ENCODE assay signal across 8 cellular contexts in genomic region chr19:19776206-19777008, GRCh38. TPM values are rescaled to one million over a fixed set of nuclear protein-coding genes. Genes with fewer than 3 reads are reported as not detected.
DNase-seq lines count a peak whose midpoint lies in the region; ATAC-seq, FAIRE-seq and TF ChIP-seq lines count a peak whose summit lies in the region.

No MANE protein-coding gene starts in this region.

- H3K27ac Mint-ChIP-seq in memory B cell = peak overlapping the region; percentile 93

- H3K4me1 ChIP-seq in H1 (replicated peaks in 1 of 4; ENCODE audit: control insufficient read depth in 3 of 4, insufficient read depth in 4 of 4, low read length in 3 of 4) = peaks cover 0 to 7% (median 0%) of the 10 kb centered on the region in 4 experiments; a peak in 2 of 7 replicates

- H3K23me2 ChIP-seq in H1 (ENCODE audit: low read depth, low read length) = peaks cover 9% of the 10 kb centered on the region

- no peak overlapping the region for H2BK12ac ChIP-seq in H1 (ENCODE audit: low read depth, low read length)

- H3K27ac ChIP-seq in H1 (ENCODE audit: low read depth, low read length) = peak overlapping the region; percentile 53; the same call in 1 of the 2 replicates

- peak; percentile 98 for DNase-seq in COR-L47 (lab: John Stamatoyannopoulos, UW)
- peak; percentile 99 for DNase-seq in HT1080 (ENCODE audit: low read depth)
- DNase-seq in NOMO-1 (lab: John Stamatoyannopoulos, UW; ENCODE audit: unreplicated experiment in 2 of 2) = peak; percentile 97 to 98
- DNase-seq in activated CD8-positive, alpha-beta memory T cell treated with anti-CD3 and anti-CD28 coated beads for 48 hours (ENCODE audit: low read depth in 2 of 3, low spot score in 2 of 3) = peak; percentile 74 to 80 (median 80)
- peak; percentile 94 to 98 for DNase-seq in H1 (ENCODE audit: low read depth in 1 of 2, low spot score in 2 of 2)
- peak; percentile 85 for DNase-seq in memory B cell (ENCODE audit: low spot score in 2 of 2)
- peak; percentile 86 for DNase-seq in stimulated activated CD8-positive, alpha-beta memory T cell treated with anti-CD3 and anti-CD28 coated beads, Interleukin-12 subunit alpha, Interleukin-12 subunit beta, amount 100 ng/mL, for 1 hour (ENCODE audit: low read depth)

- WGBS in H1 (ENCODE audit: extremely low coverage in 1 of 2, insufficient coverage in 1 of 2, insufficient read length in 1 of 2, insufficient replicate concordance in 2 of 2, low coverage in 1 of 2, low lambda C conversion rate in 2 of 2, missing lambda C conversion rate in 1 of 2), 2 experiments = 1% methylated on average over 36 of the region's 36 CpGs; no CpG with 5 or more reads in 1 of the 2 experiments

- TF ChIP-seq CTCF in H1 (IDR thresholded peaks at IDR 0.05; ENCODE audit: control extremely low read depth in 1 of 3, insufficient read depth in 1 of 3, low read depth in 1 of 3, low read length in 3 of 3) = peak in 1 of 3 experiments; percentile 2; a peak in 1 of 4 replicates

- no peaks in the 10 kb centered on the region for H3K9me3 Mint-ChIP-seq in memory B cell

- no peak overlapping the region for H3K4ac ChIP-seq in H1 (replicated peaks; ENCODE audit: insufficient read length, low read depth, low read length)

- H3K36me3 ChIP-seq in H1 (ENCODE audit: control insufficient read depth in 2 of 4, insufficient read depth in 4 of 4, low read length in 3 of 4) = no peaks in the 10 kb centered on the region

- no peak; a peak in 1 of 4 replicates for TF ChIP-seq RAD21 in H1 (IDR thresholded peaks at IDR 0.05 in 1 of 2, conservative IDR thresholded peaks at IDR 0.05 in 1 of 2; ENCODE audit: low read depth in 2 of 2, low read length in 2 of 2)

- no peaks in the 10 kb centered on the region for H4K20me1 ChIP-seq in H1 (replicated peaks in 1 of 2; ENCODE audit: control insufficient read depth in 1 of 2, insufficient read depth in 2 of 2, low read length in 2 of 2)

- CTCF ChIA-PET in H1 (lab: Charles Lee; ENCODE audit: partially characterized antibody) = interaction anchor here (0.6 to 0.8 kb wide), 4 partner anchors 40 to 840 kb away, joined by 3 to 5 read pairs (median 4); no protein-coding TSS in a partner anchor

- H4K8ac ChIP-seq in H1 (ENCODE audit: extremely low read depth, insufficient read depth, low read length) = peak overlapping the region; percentile 45; the same call in 1 of the 2 replicates

- H3K9ac ChIP-seq in H1 (replicated peaks in 1 of 4; ENCODE audit: extremely low read depth in 1 of 4, low read depth in 3 of 4, low read length in 3 of 4) = peak overlapping the region in 3 of 4 experiments; percentile 62 to 91 (median 69); a peak in 6 of 7 replicates

- peak overlapping the region; percentile 99 for H3K4me3 Mint-ChIP-seq in memory B cell

- POLR2A ChIA-PET in H1 (lab: Charles Lee; ENCODE audit: partially characterized antibody) = interaction anchor here (0.9 to 4.5 kb wide), 11 partner anchors 12 to 180 kb away, joined by 3 to 36 read pairs (median 5); partner anchors contain the start of genes ZNF101, ZNF253 and ZNF93

- ATAC-seq in GM21367 (IDR thresholded peaks at IDR 0.05; ENCODE audit: unreplicated experiment) (peak; percentile 96), memory B cell (ENCODE audit: low read depth) (peak; percentile 99)

- H3K27me3 ChIP-seq in H1 (replicated peaks in 1 of 4; ENCODE audit: control insufficient read depth in 3 of 4, extremely low read depth in 1 of 4, insufficient read depth in 3 of 4, low read length in 3 of 4) = no peaks in the 10 kb centered on the region

- H3K4me1 Mint-ChIP-seq in memory B cell = peaks cover 26% of the 10 kb centered on the region

- peak overlapping the region; percentile 85 for H4K5ac ChIP-seq in H1 (ENCODE audit: insufficient read length, low read depth, low read length)

- peak overlapping the region; percentile 98 for H2AFZ ChIP-seq in H1 (ENCODE audit: low read length)

- H2AK5ac ChIP-seq in H1 (ENCODE audit: low read depth, low read length) = no peak overlapping the region

- H4K91ac ChIP-seq in H1 (replicated peaks; ENCODE audit: insufficient read length, low read length) = no peak overlapping the region

- H3K4me2 ChIP-seq in H1 (ENCODE audit: insufficient read depth in 1 of 2, low read depth in 2 of 2, low read length in 2 of 2) = peak overlapping the region; percentile 85 to 94

- H3K79me2 ChIP-seq in H1 (ENCODE audit: control insufficient read depth in 1 of 2, insufficient read depth in 2 of 2, low read length in 2 of 2) = peaks cover 0 to 12% of the 10 kb centered on the region in 2 experiments; a peak in 2 of 4 replicates

- peak; percentile 91 for FAIRE-seq in H1 (lab: Jason Lieb, UNC)

- no peak for TF ChIP-seq EP300 in H1 (IDR thresholded peaks at IDR 0.05; ENCODE audit: borderline replicate concordance in 1 of 2, low read depth in 2 of 2, low read length in 2 of 2)

- H2BK15ac ChIP-seq in H1 (ENCODE audit: low read length) = 0 out of 2 replicates have a peak overlapping the region, but pooled peaks have one; percentile 61

- peaks cover 5% of the 10 kb centered on the region for H3K36me3 Mint-ChIP-seq in memory B cell

- peak overlapping the region; percentile 91 for H2BK5ac ChIP-seq in H1 (ENCODE audit: low read depth, low read length)

- H3K4me3 ChIP-seq in H1 (ENCODE audit: extremely low read depth in 1 of 4, insufficient read depth in 2 of 4, low read depth in 3 of 4, low read length in 4 of 4) = peak overlapping the region; percentile 79 to 94 (median 91)

- no peaks in the 10 kb centered on the region for H3K9me3 ChIP-seq in H1 (ENCODE audit: insufficient read depth in 2 of 2, low read depth in 1 of 2, low read length in 1 of 2)

- no peaks in the 10 kb centered on the region for H3K27me3 Mint-ChIP-seq in memory B cell

- no peak overlapping the region for H3K56ac ChIP-seq in H1 (replicated peaks; ENCODE audit: insufficient read length, low read depth, low read length)

- no peak overlapping the region for H2BK120ac ChIP-seq in H1 (replicated peaks; ENCODE audit: low read depth, low read length)

- TF ChIP-seq POLR2A in H1 (IDR thresholded peaks at IDR 0.05; ENCODE audit: control extremely low read depth in 1 of 2, low read depth in 2 of 2, low read length in 2 of 2) = peak in 1 of 2 experiments; percentile 64; a peak in 2 of 3 replicates

- H3K23ac ChIP-seq in H1 (ENCODE audit: insufficient read length) = no peak overlapping the region

- H3K79me1 ChIP-seq in H1 (ENCODE audit: low read depth, low read length) = no peaks in the 10 kb centered on the region; the same call in none of the 2 replicates

- H3K14ac ChIP-seq in H1 (ENCODE audit: insufficient read length) = peak overlapping the region; percentile 13

- 0 out of 2 replicates have a peak overlapping the region, but pooled peaks have one; percentile 54 for H3K18ac ChIP-seq in H1 (ENCODE audit: extremely low read depth, low read length)

- H2BK20ac ChIP-seq in H1 (ENCODE audit: low read length) = no peak overlapping the region

TF ChIP-seq in H1, 55 proteins besides CTCF, POLR2A, EP300 and RAD21 (continues in another document):
- peak; percentile 74 for TF ChIP-seq TAF1 (IDR thresholded peaks at IDR 0.05; ENCODE audit: low read depth, low read length)
- peak; percentile 72 for TF ChIP-seq ASH2L (IDR thresholded peaks at IDR 0.05; ENCODE audit: low read length)
- TF ChIP-seq RXRA (IDR thresholded peaks at IDR 0.05; ENCODE audit: insufficient read depth, low read depth, low read length) = no peak
- 0 out of 2 replicates have a peak, but pooled peaks have one; percentile 49 for TF ChIP-seq TEAD4 (IDR thresholded peaks at IDR 0.05; ENCODE audit: low read depth, low read length)
- peak; percentile 78; the same call in 1 of the 2 replicates for TF ChIP-seq SP1 (IDR thresholded peaks at IDR 0.05; ENCODE audit: low read depth, low read length)
- peak; percentile 43 for TF ChIP-seq PHF8 (conservative IDR thresholded peaks at IDR 0.05; ENCODE audit: low read depth, low read length)
- peak; percentile 45 for TF ChIP-seq NRF1 (IDR thresholded peaks at IDR 0.05; ENCODE audit: low read depth, low read length)
- TF ChIP-seq SIN3A (conservative IDR thresholded peaks at IDR 0.05 in 1 of 2, IDR thresholded peaks at IDR 0.05 in 1 of 2; ENCODE audit: low read depth in 1 of 2, low read length in 2 of 2) = peak; percentile 24 to 84; a peak in 2 of 4 replicates
- TF ChIP-seq POLR2AphosphoS5 (IDR thresholded peaks at IDR 0.05; ENCODE audit: low read depth, low read length) = peak; percentile 80
- TF ChIP-seq HDAC2 (IDR thresholded peaks at IDR 0.05; ENCODE audit: borderline replicate concordance in 1 of 2, low read depth in 2 of 2, low read length in 2 of 2) = peak in 1 of 2 experiments; percentile 36; a peak in 1 of 4 replicates
- TF ChIP-seq TBP (IDR thresholded peaks at IDR 0.05; ENCODE audit: low read depth, low read length) = peak; percentile 53
- no peak for TF ChIP-seq EZH2 (IDR thresholded peaks at IDR 0.05; ENCODE audit: low read depth, low read length, severe bottlenecking)

RNA-seq across cellular contexts. Expression of gene ZNF14, which starts 43.5 kb away (rescaled TPM):
- 0.74 and 1.8 TPM in 2 replicates for total RNA-seq in HT1080 (2014; rRNA removed; shearing (Covaris generic))
- 0.88 and 1.6 TPM in 2 replicates for polyA plus RNA-seq in HT1080 (2015; cell fraction: cytosol; rRNA removed)
- polyA plus RNA-seq in HT1080 (2015; cell fraction: nucleus; rRNA removed) = 2.3 and 2.7 TPM in 2 replicates
- 6.8 and 7.4 TPM in 2 replicates for total RNA-seq in H1 (2021; fragmentation: NEBNext Ultra II Directional; extraction: Animal tissue kit (Norgen Biotek cat#: 25700))
- polyA plus RNA-seq in H1 (2011; rRNA removed) = 0.72 and 1.00 TPM in 2 replicates
- 1.8 TPM for polyA plus RNA-seq in H1 (2011; cell fraction: cytosol; rRNA removed)
- 1.1 TPM for polyA plus RNA-seq in H1 (2011; cell fraction: nucleus; rRNA removed)
- 2.5 to 5.0 TPM (median 3.2 TPM) in 4 replicates for polyA plus RNA-seq in H1 (2012, experiment 1 of 2)
- polyA plus RNA-seq in H1 (2012, experiment 2 of 2) = 0.28 TPM
- polyA plus RNA-seq in H1 (2013, experiment 1 of 2) = 3.7 TPM
- 3.8 TPM for polyA plus RNA-seq in H1 (2013, experiment 2 of 2)
- 4.4 and 6.7 TPM in 2 replicates for polyA minus RNA-seq in H1 (2011; rRNA and poly(A)+ RNA removed)
- polyA minus RNA-seq in H1 (2011; cell fraction: cytosol; rRNA and poly(A)+ RNA removed) = 3.1 TPM
- 10.4 TPM for polyA minus RNA-seq in H1 (2011; cell fraction: nucleus; rRNA and poly(A)+ RNA removed)

RNA-seq across cellular contexts. Expression of gene ZNF506, which starts 45.1 kb away (rescaled TPM):
- 1.8 and 2.0 TPM in 2 replicates for total RNA-seq in HT1080 (2014; rRNA removed; shearing (Covaris generic))
- polyA plus RNA-seq in HT1080 (2015; cell fraction: cytosol; rRNA removed) = 0.62 and 1.2 TPM in 2 replicates
- polyA plus RNA-seq in HT1080 (2015; cell fraction: nucleus; rRNA removed) = 1.5 and 2.3 TPM in 2 replicates
- total RNA-seq in H1 (2021; fragmentation: NEBNext Ultra II Directional; extraction: Animal tissue kit (Norgen Biotek cat#: 25700)) = 8.0 and 8.3 TPM in 2 replicates
- polyA plus RNA-seq in H1 (2011; rRNA removed) = 4.1 and 4.5 TPM in 2 replicates
- 5.5 TPM for polyA plus RNA-seq in H1 (2011; cell fraction: cytosol; rRNA removed)
- 4.8 TPM for polyA plus RNA-seq in H1 (2011; cell fraction: nucleus; rRNA removed)
- polyA plus RNA-seq in H1 (2012, experiment 1 of 2) = 5.1 to 8.1 TPM (median 5.6 TPM) in 4 replicates
- 0.70 TPM for polyA plus RNA-seq in H1 (2012, experiment 2 of 2)
- 11.5 TPM for polyA plus RNA-seq in H1 (2013, experiment 1 of 2)
- 10.1 TPM for polyA plus RNA-seq in H1 (2013, experiment 2 of 2)
- 10.6 and 15.2 TPM in 2 replicates for polyA minus RNA-seq in H1 (2011; rRNA and poly(A)+ RNA removed)
- polyA minus RNA-seq in H1 (2011; cell fraction: cytosol; rRNA and poly(A)+ RNA removed) = 15.8 TPM
- 25.3 TPM for polyA minus RNA-seq in H1 (2011; cell fraction: nucleus; rRNA and poly(A)+ RNA removed)

Comparison
In these comparisons a context has a peak if more than half of its experiments do, and no peak if none do; other contexts are left out.
1. Peak in every context shown above with its lines: DNase-seq, ATAC-seq, H3K4me3 ChIP-seq and H3K27ac ChIP-seq.